In the genomic region with DNA sequence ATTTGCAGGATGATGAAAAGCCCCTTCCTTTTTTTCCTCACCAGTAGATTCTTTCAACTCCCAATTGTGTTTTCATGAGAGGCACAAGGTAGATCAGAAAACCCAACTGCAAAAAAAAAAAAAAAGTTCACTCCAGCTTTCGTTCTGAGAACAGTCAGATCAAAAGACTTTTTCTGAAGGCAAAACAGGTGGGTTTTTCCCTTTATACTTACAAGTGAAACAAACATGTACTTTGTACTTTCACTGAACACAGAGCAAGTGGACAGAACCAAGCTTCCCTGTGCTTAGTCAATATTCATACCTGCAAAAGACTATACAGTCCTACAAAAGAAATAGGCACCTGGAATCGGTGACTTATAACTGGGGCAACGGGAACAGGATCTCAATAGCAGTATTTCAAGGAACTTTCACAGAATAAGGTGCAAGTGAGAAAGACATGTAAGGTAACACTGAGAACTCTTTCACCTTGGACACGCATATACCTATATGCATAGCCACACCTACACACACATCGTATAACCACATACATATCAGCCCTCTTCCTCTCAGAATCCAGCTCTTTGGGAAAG, we compare ENCODE assay signal across 1 cellular context.
TF ChIP-seq lines count a peak whose summit lies in the region.

No MANE protein-coding gene starts in this region.

TF ChIP-seq in HepG2, 621 proteins besides CTCF, POLR2A, EP300 and RAD21 (continued from another document and continues in another):
- no peak for TF ChIP-seq ZFX (CRISPR knock-in tag; IDR thresholded peaks at IDR 0.05; ENCODE audit: low read depth)
- TF ChIP-seq ZNF674 (CRISPR knock-in tag; IDR thresholded peaks at IDR 0.05; ENCODE audit: low read depth), result no peak
- TF ChIP-seq, protein P1, sequence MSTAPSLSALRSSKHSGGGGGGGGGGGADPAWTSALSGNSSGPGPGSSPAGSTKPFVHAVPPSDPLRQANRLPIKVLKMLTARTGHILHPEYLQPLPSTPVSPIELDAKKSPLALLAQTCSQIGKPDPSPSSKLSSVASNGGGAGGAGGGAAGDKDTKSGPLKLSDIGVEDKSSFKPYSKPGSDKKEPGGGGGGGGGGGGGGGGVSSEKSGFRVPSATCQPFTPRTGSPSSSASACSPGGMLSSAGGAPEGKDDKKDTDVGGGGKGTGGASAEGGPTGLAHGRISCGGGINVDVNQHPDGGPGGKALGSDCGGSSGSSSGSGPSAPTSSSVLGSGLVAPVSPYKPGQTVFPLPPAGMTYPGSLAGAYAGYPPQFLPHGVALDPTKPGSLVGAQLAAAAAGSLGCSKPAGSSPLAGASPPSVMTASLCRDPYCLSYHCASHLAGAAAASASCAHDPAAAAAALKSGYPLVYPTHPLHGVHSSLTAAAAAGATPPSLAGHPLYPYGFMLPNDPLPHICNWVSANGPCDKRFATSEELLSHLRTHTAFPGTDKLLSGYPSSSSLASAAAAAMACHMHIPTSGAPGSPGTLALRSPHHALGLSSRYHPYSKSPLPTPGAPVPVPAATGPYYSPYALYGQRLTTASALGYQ (CRISPR knock-in tag; IDR thresholded peaks at IDR 0.05), result peak; percentile 90
- no peak for TF ChIP-seq ZNF446 (CRISPR knock-in tag; IDR thresholded peaks at IDR 0.05)
- TF ChIP-seq, protein P2, sequence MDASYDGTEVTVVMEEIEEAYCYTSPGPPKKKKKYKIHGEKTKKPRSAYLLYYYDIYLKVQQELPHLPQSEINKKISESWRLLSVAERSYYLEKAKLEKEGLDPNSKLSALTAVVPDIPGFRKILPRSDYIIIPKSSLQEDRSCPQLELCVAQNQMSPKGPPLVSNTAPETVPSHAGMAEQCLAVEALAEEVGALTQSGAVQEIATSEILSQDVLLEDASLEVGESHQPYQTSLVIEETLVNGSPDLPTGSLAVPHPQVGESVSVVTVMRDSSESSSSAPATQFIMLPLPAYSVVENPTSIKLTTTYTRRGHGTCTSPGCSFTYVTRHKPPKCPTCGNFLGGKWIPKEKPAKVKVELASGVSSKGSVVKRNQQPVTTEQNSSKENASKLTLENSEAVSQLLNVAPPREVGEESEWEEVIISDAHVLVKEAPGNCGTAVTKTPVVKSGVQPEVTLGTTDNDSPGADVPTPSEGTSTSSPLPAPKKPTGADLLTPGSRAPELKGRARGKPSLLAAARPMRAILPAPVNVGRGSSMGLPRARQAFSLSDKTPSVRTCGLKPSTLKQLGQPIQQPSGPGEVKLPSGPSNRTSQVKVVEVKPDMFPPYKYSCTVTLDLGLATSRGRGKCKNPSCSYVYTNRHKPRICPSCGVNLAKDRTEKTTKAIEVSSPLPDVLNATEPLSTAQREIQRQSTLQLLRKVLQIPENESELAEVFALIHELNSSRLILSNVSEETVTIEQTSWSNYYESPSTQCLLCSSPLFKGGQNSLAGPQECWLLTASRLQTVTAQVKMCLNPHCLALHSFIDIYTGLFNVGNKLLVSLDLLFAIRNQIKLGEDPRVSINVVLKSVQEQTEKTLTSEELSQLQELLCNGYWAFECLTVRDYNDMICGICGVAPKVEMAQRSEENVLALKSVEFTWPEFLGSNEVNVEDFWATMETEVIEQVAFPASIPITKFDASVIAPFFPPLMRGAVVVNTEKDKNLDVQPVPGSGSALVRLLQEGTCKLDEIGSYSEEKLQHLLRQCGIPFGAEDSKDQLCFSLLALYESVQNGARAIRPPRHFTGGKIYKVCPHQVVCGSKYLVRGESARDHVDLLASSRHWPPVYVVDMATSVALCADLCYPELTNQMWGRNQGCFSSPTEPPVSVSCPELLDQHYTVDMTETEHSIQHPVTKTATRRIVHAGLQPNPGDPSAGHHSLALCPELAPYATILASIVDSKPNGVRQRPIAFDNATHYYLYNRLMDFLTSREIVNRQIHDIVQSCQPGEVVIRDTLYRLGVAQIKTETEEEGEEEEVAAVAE (CRISPR knock-in tag; IDR thresholded peaks at IDR 0.05; ENCODE audit: borderline replicate concordance), result peak; percentile 79; the same call in 1 of the 2 replicates
- no peak for TF ChIP-seq CREB1 (IDR thresholded peaks at IDR 0.05)
- peak; percentile 83 for TF ChIP-seq CREB1 (CRISPR knock-in tag; IDR thresholded peaks at IDR 0.05)
- TF ChIP-seq ONECUT2 (CRISPR knock-in tag; IDR thresholded peaks at IDR 0.05), result peak; percentile 62
- TF ChIP-seq, protein P3, sequence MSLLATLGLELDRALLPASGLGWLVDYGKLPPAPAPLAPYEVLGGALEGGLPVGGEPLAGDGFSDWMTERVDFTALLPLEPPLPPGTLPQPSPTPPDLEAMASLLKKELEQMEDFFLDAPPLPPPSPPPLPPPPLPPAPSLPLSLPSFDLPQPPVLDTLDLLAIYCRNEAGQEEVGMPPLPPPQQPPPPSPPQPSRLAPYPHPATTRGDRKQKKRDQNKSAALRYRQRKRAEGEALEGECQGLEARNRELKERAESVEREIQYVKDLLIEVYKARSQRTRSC (CRISPR knock-in tag; IDR thresholded peaks at IDR 0.05; ENCODE audit: low read depth), result no peak
- 0 out of 2 replicates have a peak, but pooled peaks have one; percentile 12 for TF ChIP-seq KLF11 (CRISPR knock-in tag; IDR thresholded peaks at IDR 0.05)
- no peak for TF ChIP-seq ZNF879 (CRISPR knock-in tag; IDR thresholded peaks at IDR 0.05)
- no peak for TF ChIP-seq ZNF709 (CRISPR knock-in tag; IDR thresholded peaks at IDR 0.05)
- TF ChIP-seq SIX4 (CRISPR knock-in tag; IDR thresholded peaks at IDR 0.05), result peak; percentile 72; the same call in 1 of the 2 replicates
- 0 out of 2 replicates have a peak, but pooled peaks have one; percentile 67 for TF ChIP-seq ZNF33B (CRISPR knock-in tag; IDR thresholded peaks at IDR 0.05)
- TF ChIP-seq, protein P4, sequence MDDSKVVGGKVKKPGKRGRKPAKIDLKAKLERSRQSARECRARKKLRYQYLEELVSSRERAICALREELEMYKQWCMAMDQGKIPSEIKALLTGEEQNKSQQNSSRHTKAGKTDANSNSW (CRISPR knock-in tag; IDR thresholded peaks at IDR 0.05; ENCODE audit: borderline replicate concordance), result no peak
- TF ChIP-seq, protein P5, sequence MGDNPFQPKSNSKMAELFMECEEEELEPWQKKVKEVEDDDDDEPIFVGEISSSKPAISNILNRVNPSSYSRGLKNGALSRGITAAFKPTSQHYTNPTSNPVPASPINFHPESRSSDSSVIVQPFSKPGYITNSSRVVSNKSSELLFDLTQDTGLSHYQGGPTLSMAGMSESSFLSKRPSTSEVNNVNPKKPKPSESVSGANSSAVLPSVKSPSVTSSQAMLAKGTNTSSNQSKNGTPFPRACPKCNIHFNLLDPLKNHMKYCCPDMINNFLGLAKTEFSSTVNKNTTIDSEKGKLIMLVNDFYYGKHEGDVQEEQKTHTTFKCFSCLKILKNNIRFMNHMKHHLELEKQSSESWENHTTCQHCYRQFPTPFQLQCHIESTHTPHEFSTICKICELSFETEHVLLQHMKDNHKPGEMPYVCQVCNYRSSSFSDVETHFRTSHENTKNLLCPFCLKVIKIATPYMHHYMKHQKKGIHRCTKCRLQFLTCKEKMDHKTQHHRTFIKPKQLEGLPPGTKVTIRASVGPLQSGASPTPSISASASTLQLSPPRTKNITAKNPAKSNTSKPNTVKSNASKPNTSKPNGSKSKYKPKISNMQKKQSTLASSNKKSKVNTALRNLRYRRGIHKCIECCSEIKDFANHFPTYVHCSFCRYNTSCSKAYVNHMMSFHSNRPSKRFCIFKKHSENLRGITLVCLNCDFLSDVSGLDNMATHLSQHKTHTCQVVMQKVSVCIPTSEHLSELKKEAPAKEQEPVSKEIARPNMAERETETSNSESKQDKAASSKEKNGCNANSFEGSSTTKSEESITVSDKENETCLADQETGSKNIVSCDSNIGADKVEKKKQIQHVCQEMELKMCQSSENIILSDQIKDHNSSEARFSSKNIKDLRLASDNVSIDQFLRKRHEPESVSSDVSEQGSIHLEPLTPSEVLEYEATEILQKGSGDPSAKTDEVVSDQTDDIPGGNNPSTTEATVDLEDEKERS (CRISPR knock-in tag; IDR thresholded peaks at IDR 0.05), result peak; percentile 75; the same call in 1 of the 2 replicates
- TF ChIP-seq PLRG1 (conservative IDR thresholded peaks at IDR 0.05), result no peak
- peak; percentile 78 for TF ChIP-seq ZSCAN9 (CRISPR knock-in tag; IDR thresholded peaks at IDR 0.05; ENCODE audit: borderline replicate concordance)
- TF ChIP-seq MED1 (CRISPR knock-in tag; IDR thresholded peaks at IDR 0.05), result peak; percentile 97
- TF ChIP-seq ZNF850 (CRISPR knock-in tag; conservative IDR thresholded peaks at IDR 0.05), result no peak
- TF ChIP-seq SOX5 (CRISPR knock-in tag; IDR thresholded peaks at IDR 0.05; ENCODE audit: borderline replicate concordance), result peak; percentile 97
- TF ChIP-seq, protein P6, sequence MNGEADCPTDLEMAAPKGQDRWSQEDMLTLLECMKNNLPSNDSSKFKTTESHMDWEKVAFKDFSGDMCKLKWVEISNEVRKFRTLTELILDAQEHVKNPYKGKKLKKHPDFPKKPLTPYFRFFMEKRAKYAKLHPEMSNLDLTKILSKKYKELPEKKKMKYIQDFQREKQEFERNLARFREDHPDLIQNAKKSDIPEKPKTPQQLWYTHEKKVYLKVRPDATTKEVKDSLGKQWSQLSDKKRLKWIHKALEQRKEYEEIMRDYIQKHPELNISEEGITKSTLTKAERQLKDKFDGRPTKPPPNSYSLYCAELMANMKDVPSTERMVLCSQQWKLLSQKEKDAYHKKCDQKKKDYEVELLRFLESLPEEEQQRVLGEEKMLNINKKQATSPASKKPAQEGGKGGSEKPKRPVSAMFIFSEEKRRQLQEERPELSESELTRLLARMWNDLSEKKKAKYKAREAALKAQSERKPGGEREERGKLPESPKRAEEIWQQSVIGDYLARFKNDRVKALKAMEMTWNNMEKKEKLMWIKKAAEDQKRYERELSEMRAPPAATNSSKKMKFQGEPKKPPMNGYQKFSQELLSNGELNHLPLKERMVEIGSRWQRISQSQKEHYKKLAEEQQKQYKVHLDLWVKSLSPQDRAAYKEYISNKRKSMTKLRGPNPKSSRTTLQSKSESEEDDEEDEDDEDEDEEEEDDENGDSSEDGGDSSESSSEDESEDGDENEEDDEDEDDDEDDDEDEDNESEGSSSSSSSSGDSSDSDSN (CRISPR knock-in tag; IDR thresholded peaks at IDR 0.05), result no peak
- no peak for TF ChIP-seq AKAP8 (CRISPR knock-in tag; IDR thresholded peaks at IDR 0.05)
- TF ChIP-seq ISL2 (CRISPR knock-in tag; IDR thresholded peaks at IDR 0.05), result peak; percentile 98
- no peak for TF ChIP-seq ARID2 (CRISPR knock-in tag; IDR thresholded peaks at IDR 0.05; ENCODE audit: borderline replicate concordance)
- TF ChIP-seq BRCA1 (CRISPR knock-in tag; IDR thresholded peaks at IDR 0.05), result no peak
- peak; percentile 71 for TF ChIP-seq GFI1 (CRISPR knock-in tag; IDR thresholded peaks at IDR 0.05; ENCODE audit: borderline replicate concordance)
- peak; percentile 46; the same call in 1 of the 2 replicates for TF ChIP-seq ARNT2 (CRISPR knock-in tag; IDR thresholded peaks at IDR 0.05; ENCODE audit: low read depth)
- TF ChIP-seq MXI1 (IDR thresholded peaks at IDR 0.05; ENCODE audit: borderline replicate concordance, low read depth, low read length), result no peak
- TF ChIP-seq ZFP1 (CRISPR knock-in tag; IDR thresholded peaks at IDR 0.05), result peak; percentile 78
- TF ChIP-seq, protein P7, sequence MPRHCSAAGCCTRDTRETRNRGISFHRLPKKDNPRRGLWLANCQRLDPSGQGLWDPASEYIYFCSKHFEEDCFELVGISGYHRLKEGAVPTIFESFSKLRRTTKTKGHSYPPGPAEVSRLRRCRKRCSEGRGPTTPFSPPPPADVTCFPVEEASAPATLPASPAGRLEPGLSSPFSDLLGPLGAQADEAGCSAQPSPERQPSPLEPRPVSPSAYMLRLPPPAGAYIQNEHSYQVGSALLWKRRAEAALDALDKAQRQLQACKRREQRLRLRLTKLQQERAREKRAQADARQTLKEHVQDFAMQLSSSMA (CRISPR knock-in tag; IDR thresholded peaks at IDR 0.05), result no peak
- peak; percentile 21; the same call in 1 of the 2 replicates for TF ChIP-seq KMT2A (CRISPR knock-in tag; IDR thresholded peaks at IDR 0.05)
- peak; percentile 92 for TF ChIP-seq POGZ (CRISPR knock-in tag; IDR thresholded peaks at IDR 0.05)
- TF ChIP-seq, protein P8, sequence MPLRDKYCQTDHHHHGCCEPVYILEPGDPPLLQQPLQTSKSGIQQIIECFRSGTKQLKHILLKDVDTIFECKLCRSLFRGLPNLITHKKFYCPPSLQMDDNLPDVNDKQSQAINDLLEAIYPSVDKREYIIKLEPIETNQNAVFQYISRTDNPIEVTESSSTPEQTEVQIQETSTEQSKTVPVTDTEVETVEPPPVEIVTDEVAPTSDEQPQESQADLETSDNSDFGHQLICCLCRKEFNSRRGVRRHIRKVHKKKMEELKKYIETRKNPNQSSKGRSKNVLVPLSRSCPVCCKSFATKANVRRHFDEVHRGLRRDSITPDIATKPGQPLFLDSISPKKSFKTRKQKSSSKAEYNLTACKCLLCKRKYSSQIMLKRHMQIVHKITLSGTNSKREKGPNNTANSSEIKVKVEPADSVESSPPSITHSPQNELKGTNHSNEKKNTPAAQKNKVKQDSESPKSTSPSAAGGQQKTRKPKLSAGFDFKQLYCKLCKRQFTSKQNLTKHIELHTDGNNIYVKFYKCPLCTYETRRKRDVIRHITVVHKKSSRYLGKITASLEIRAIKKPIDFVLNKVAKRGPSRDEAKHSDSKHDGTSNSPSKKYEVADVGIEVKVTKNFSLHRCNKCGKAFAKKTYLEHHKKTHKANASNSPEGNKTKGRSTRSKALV (CRISPR knock-in tag; IDR thresholded peaks at IDR 0.05), result peak; percentile 33; the same call in 1 of the 2 replicates
- TF ChIP-seq FOSL2 (CRISPR knock-in tag; IDR thresholded peaks at IDR 0.05), result peak; percentile 49
- peak; percentile 89 for TF ChIP-seq BCL6 (CRISPR knock-in tag; IDR thresholded peaks at IDR 0.05)
- peak; percentile 82 for TF ChIP-seq ZBTB7B (CRISPR knock-in tag; IDR thresholded peaks at IDR 0.05)
- TF ChIP-seq, protein P9, sequence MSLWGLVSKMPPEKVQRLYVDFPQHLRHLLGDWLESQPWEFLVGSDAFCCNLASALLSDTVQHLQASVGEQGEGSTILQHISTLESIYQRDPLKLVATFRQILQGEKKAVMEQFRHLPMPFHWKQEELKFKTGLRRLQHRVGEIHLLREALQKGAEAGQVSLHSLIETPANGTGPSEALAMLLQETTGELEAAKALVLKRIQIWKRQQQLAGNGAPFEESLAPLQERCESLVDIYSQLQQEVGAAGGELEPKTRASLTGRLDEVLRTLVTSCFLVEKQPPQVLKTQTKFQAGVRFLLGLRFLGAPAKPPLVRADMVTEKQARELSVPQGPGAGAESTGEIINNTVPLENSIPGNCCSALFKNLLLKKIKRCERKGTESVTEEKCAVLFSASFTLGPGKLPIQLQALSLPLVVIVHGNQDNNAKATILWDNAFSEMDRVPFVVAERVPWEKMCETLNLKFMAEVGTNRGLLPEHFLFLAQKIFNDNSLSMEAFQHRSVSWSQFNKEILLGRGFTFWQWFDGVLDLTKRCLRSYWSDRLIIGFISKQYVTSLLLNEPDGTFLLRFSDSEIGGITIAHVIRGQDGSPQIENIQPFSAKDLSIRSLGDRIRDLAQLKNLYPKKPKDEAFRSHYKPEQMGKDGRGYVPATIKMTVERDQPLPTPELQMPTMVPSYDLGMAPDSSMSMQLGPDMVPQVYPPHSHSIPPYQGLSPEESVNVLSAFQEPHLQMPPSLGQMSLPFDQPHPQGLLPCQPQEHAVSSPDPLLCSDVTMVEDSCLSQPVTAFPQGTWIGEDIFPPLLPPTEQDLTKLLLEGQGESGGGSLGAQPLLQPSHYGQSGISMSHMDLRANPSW (CRISPR knock-in tag; IDR thresholded peaks at IDR 0.05; ENCODE audit: borderline replicate concordance), result 0 out of 2 replicates have a peak, but pooled peaks have one; percentile 43
- TF ChIP-seq TP53 (CRISPR knock-in tag; conservative IDR thresholded peaks at IDR 0.05), result 0 out of 2 replicates have a peak, but pooled peaks have one; percentile 62
